ENCODE assay signal across 15 cellular contexts in genomic region chr7:14196555-14196954, GRCh38.
DNase-seq lines count a peak whose midpoint lies in the region; ATAC-seq and TF ChIP-seq lines count a peak whose summit lies in the region.
"Had no signal": no experiment of that assay in that cellular context is flagged by ENCODE, and none has a peak within 500 bp of the region (broad histone marks: within the 10 kb centered on the region; RNA-seq: fewer than 3 reads in every experiment).

No MANE protein-coding gene starts in this region.

- H2BK15ac ChIP-seq in neuronal stem cell (ENCODE audit: low read length): no peak overlapping the region

- no peak for TF ChIP-seq CTCF in RWPE2 (IDR thresholded peaks at IDR 0.05; ENCODE audit: poor library complexity, severe bottlenecking)

- no peak overlapping the region for H3K4me3 Mint-ChIP-seq in activated T-cell treated with anti-CD3 and anti-CD28 coated beads, Interleukin-2, amount 50 U/mL, for 24 hours
- H3K4me3 Mint-ChIP-seq: activated T-helper 17 cell treated with anti-CD3 and anti-CD28 coated beads, Interleukin-2, amount 50 U/mL, for 72 hours; effector memory CD8-positive, alpha-beta T cell had no signal

- H3K23ac ChIP-seq in neuronal stem cell (ENCODE audit: low read depth, low read length, poor library complexity): no peak overlapping the region

- H2BK5ac ChIP-seq in neuronal stem cell (ENCODE audit: low read length): no peak overlapping the region

- no peak overlapping the region for H4K8ac ChIP-seq in neuronal stem cell (ENCODE audit: low read depth, low read length)

- no peaks in the 10 kb centered on the region for H3K79me1 ChIP-seq in neuronal stem cell (ENCODE audit: low read depth, low read length)

- ATAC-seq in RWPE2 (ENCODE audit: low read depth): peak; percentile 82
- peak; percentile 57 for ATAC-seq in esophagus mucosa
- no peak for ATAC-seq in HG02571 (IDR thresholded peaks at IDR 0.05; ENCODE audit: unreplicated experiment)
- ATAC-seq: activated CD4-positive, CD25-positive, alpha-beta regulatory T cell treated with anti-CD3 and anti-CD28 coated beads, Interleukin-2, amount 50 U/mL, for 24 hours; activated T-helper 17 cell treated with anti-CD3 and anti-CD28 coated beads, Interleukin-2, amount 50 U/mL, for 72 hours; effector memory CD8-positive, alpha-beta T cell had no signal

- H2BK120ac ChIP-seq in neuronal stem cell (ENCODE audit: low read depth, low read length): no peak overlapping the region

- H3K18ac ChIP-seq in neuronal stem cell (ENCODE audit: low read length): no peak overlapping the region

- H3K4ac ChIP-seq in neuronal stem cell (ENCODE audit: low read length): no peak overlapping the region

- H3K9me3 Mint-ChIP-seq in activated T-cell treated with anti-CD3 and anti-CD28 coated beads, Interleukin-2, amount 50 U/mL, for 24 hours: no peaks in the 10 kb centered on the region
- H3K9me3 Mint-ChIP-seq: activated T-helper 17 cell treated with anti-CD3 and anti-CD28 coated beads, Interleukin-2, amount 50 U/mL, for 72 hours had no signal

- no peak overlapping the region for H4K91ac ChIP-seq in neuronal stem cell (ENCODE audit: low read depth, low read length, poor library complexity)

- H3K4me3 ChIP-seq in RWPE2 (ENCODE audit: severe bottlenecking) (no peak overlapping the region), neuronal stem cell (ENCODE audit: low read length in 2 of 2) (no peak overlapping the region)
- H3K4me3 ChIP-seq: BLaER1, SJSA1, vagina had no signal

- no peak overlapping the region for H3K4me2 ChIP-seq in neuronal stem cell (ENCODE audit: insufficient read depth, low read length, poor library complexity, severe bottlenecking)
- H3K4me2 ChIP-seq: BLaER1 had no signal

- no peak overlapping the region for H2BK12ac ChIP-seq in neuronal stem cell (ENCODE audit: low read length)

- no peaks in the 10 kb centered on the region for H3K9me3 ChIP-seq in RWPE2 (ENCODE audit: severe bottlenecking)
- H3K9me3 ChIP-seq in neuronal stem cell (replicated peaks in 1 of 2; ENCODE audit: control insufficient read depth in 2 of 2, insufficient read depth in 1 of 2, low read depth in 1 of 2, low read length in 2 of 2): peaks cover 0 to 4% of the 10 kb centered on the region in 2 donors
- H3K9me3 ChIP-seq: BLaER1, SJSA1, vagina had no signal

- DNase-seq in HPDE6-E6E7 (ENCODE audit: extremely low spot score): peak; percentile 5
- no peak for DNase-seq in RWPE2 (ENCODE audit: low spot score)
- DNase-seq in neuronal stem cell (ENCODE audit: low spot score): no peak
- no peak for DNase-seq in activated T-cell treated with anti-CD3 and anti-CD28 coated beads, Interleukin-2, amount 50 U/mL, for 24 hours
- DNase-seq in NCI-H526 treated with DMSO at 0.1 percent for 48 hours (lab: John Stamatoyannopoulos, UW): no peak
- DNase-seq: effector memory CD8-positive, alpha-beta T cell; NCI-H2029; stimulated activated CD4-positive, alpha-beta T cell treated with anti-CD3 and anti-CD28 coated beads, Interleukin-4, amount 100 ng/mL, for 1 hour had no signal

- no peaks in the 10 kb centered on the region for H3K27me3 ChIP-seq in RWPE2 (ENCODE audit: insufficient read depth, poor library complexity, severe bottlenecking)
- H3K27me3 ChIP-seq in neuronal stem cell (ENCODE audit: control insufficient read depth in 3 of 3, insufficient read depth in 3 of 3, low read depth in 1 of 3, low read length in 3 of 3): no peaks in the 10 kb centered on the region
- H3K27me3 ChIP-seq: BLaER1, SJSA1, vagina had no signal

- H3K4me1 ChIP-seq in RWPE2 (ENCODE audit: insufficient read depth, poor library complexity, severe bottlenecking) (peaks cover 14% of the 10 kb centered on the region), neuronal stem cell (ENCODE audit: control insufficient read depth in 2 of 2, insufficient read depth in 1 of 2, low read depth in 1 of 2, low read length in 2 of 2) (peaks cover 0 to 3% of the 10 kb centered on the region in 2 donors)
- H3K4me1 ChIP-seq: BLaER1, SJSA1 had no signal

- peak overlapping the region; percentile 18 for H2AFZ ChIP-seq in neuronal stem cell (ENCODE audit: low read length)

- H3K36me3 Mint-ChIP-seq in activated T-cell treated with anti-CD3 and anti-CD28 coated beads, Interleukin-2, amount 50 U/mL, for 24 hours (ENCODE audit: low read depth): no peaks in the 10 kb centered on the region

- no peaks in the 10 kb centered on the region for H3K36me3 ChIP-seq in RWPE2 (ENCODE audit: low read depth)
- H3K36me3 ChIP-seq in neuronal stem cell (replicated peaks in 1 of 2; ENCODE audit: control insufficient read depth in 2 of 2, insufficient read depth in 2 of 2, low read length in 2 of 2): no peaks in the 10 kb centered on the region
- H3K36me3 ChIP-seq: BLaER1, SJSA1, vagina had no signal

- peak overlapping the region; percentile 10 for H3K27ac ChIP-seq in RWPE2 (ENCODE audit: poor library complexity, severe bottlenecking)
- no peak overlapping the region for H3K27ac ChIP-seq in neuronal stem cell (replicated peaks; ENCODE audit: low read length)
- H3K27ac ChIP-seq: BLaER1, SJSA1, vagina had no signal

- WGBS in neuronal stem cell (ENCODE audit: extremely low coverage in 2 of 2, insufficient read length in 2 of 2, insufficient replicate concordance in 1 of 2), 2 donors: no CpG with 5 or more reads among the region's 2 CpGs

- H3K4me1 Mint-ChIP-seq in activated T-cell treated with anti-CD3 and anti-CD28 coated beads, Interleukin-2, amount 50 U/mL, for 24 hours (ENCODE audit: low read depth): no peaks in the 10 kb centered on the region
- H3K4me1 Mint-ChIP-seq: activated T-helper 17 cell treated with anti-CD3 and anti-CD28 coated beads, Interleukin-2, amount 50 U/mL, for 72 hours had no signal

- no peak overlapping the region for H3K27ac Mint-ChIP-seq in activated T-cell treated with anti-CD3 and anti-CD28 coated beads, Interleukin-2, amount 50 U/mL, for 24 hours
- H3K27ac Mint-ChIP-seq: activated T-helper 17 cell treated with anti-CD3 and anti-CD28 coated beads, Interleukin-2, amount 50 U/mL, for 72 hours; effector memory CD8-positive, alpha-beta T cell had no signal

- H3K9ac ChIP-seq in neuronal stem cell (ENCODE audit: low read depth, low read length, poor library complexity): no peak overlapping the region
- H3K9ac ChIP-seq: BLaER1 had no signal

- no peak overlapping the region for H2AK5ac ChIP-seq in neuronal stem cell (ENCODE audit: low read depth, low read length)

- no peak overlapping the region for H3K14ac ChIP-seq in neuronal stem cell (ENCODE audit: low read length)

- no peaks in the 10 kb centered on the region for H3K27me3 Mint-ChIP-seq in activated T-cell treated with anti-CD3 and anti-CD28 coated beads, Interleukin-2, amount 50 U/mL, for 24 hours
- H3K27me3 Mint-ChIP-seq: activated T-helper 17 cell treated with anti-CD3 and anti-CD28 coated beads, Interleukin-2, amount 50 U/mL, for 72 hours; effector memory CD8-positive, alpha-beta T cell had no signal
